In the genomic region with DNA sequence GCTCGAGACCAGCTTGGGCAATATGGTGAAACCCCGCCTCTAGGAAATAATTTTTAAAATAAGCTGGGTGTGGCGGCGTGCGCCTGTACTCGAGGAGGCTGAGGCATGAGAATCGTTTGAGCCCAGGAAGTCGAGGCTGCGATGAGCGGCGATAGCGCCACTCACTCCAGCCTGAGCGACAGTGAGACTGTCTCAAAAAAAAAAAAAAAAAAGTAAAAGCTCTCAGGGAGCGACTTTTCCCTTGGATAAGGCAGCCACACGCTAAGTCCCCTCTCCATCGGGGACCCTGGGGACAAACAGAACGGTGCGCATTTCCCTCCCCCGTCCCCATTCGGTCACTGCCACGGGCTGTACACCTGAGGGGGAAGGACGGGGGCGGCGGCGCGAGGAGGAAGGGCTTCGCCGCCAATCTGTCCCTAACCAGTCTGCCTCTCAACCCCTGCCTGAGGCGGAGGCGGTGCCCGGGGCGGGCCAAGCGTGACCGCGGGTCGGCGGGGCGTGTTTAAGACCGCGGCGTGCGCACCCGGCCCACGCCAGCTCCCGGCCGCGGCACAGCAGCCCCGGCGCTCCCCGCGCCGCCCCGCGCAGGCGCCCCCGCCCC, we compare ENCODE assay signal across 7 cellular contexts. TPM values are rescaled to one million over a fixed set of nuclear protein-coding genes. Genes with fewer than 3 reads are reported as not detected.
A peak's percentile ranks its signal among the peaks of the same experiment; 100 is the strongest.
DNase-seq lines count a peak whose midpoint lies in the region; ATAC-seq lines count a peak whose summit lies in the region.

A gene (plus strand): TSS at position 531 of the 601 bp plus-strand sequence. CDS start 107 bp downstream, outside the sequence.

- no peaks in the 10 kb centered on the region for H3K27me3 ChIP-seq in naive thymus-derived CD4-positive, alpha-beta T cell (ENCODE audit: control insufficient read depth in 2 of 2, insufficient read depth in 2 of 2, low read length in 2 of 2)

- peak within 1 kb of the TSS; percentile 85 for H3K4me3 ChIP-seq in naive thymus-derived CD4-positive, alpha-beta T cell (ENCODE audit: low read length)

- peaks cover 8 to 10% of the 10 kb centered on the region in 2 donors for H3K4me1 ChIP-seq in naive thymus-derived CD4-positive, alpha-beta T cell (ENCODE audit: control insufficient read depth in 2 of 2, insufficient read depth in 2 of 2, low read length in 2 of 2)

- ATAC-seq in GM18519 (IDR thresholded peaks at IDR 0.05; ENCODE audit: low FRiP score, unreplicated experiment): peak; percentile 38
- peak; percentile 59 for ATAC-seq in HG02973 (IDR thresholded peaks at IDR 0.05; ENCODE audit: unreplicated experiment)
- ATAC-seq in naive thymus-derived CD4-positive, alpha-beta T cell: peak; percentile 94
- ATAC-seq in stimulated activated naive B cell treated with anti-CD40 and anti-IgM and Interleukin-4, amounts not matched to agents 10 μg/mL and 1 μg/mL and 100 μg/mL, for 72 hours (replicated peaks): peak; percentile 72 to 75

- H3K36me3 Mint-ChIP-seq in naive thymus-derived CD4-positive, alpha-beta T cell: peaks cover 0 to 2% (median 0%) of the 10 kb centered on the region in 5 donors
- H3K36me3 Mint-ChIP-seq in stimulated activated naive B cell treated with anti-CD40 and anti-IgM and Interleukin-4, amounts not matched to agents 10 μg/mL and 1 μg/mL and 100 μg/mL, for 72 hours: no peaks in the 10 kb centered on the region

- DNase-seq in NOMO-1 treated with dmso at 0.1 percent for 144 hours (lab: John Stamatoyannopoulos, UW; ENCODE audit: unreplicated experiment) (peak; percentile 49), activated T-helper 1 cell treated with Interleukin-2 at 50 U/mL for 16 hours (ENCODE audit: low read depth) (peak; percentile 53), fibroblast of gingiva (ENCODE audit: low read depth) (peak; percentile 53)
- DNase-seq in naive thymus-derived CD4-positive, alpha-beta T cell: peak; percentile 51 to 85 (median 63)
- peak; percentile 55 for DNase-seq in stimulated activated naive B cell treated with anti-CD40 and anti-IgM and Interleukin-4, amounts not matched to agents 10 μg/mL and 1 μg/mL and 100 μg/mL, for 72 hours

- POLR2A ChIA-PET in naive thymus-derived CD4-positive, alpha-beta T cell (lab: Charles Lee): interaction anchor here (0.7 to 1.1 kb wide), 2 partner anchors 84 to 1599 kb away, joined by 3 read pairs; no protein-coding TSS in a partner anchor

- no peaks in the 10 kb centered on the region for H3K9me3 Mint-ChIP-seq in naive thymus-derived CD4-positive, alpha-beta T cell
- no peaks in the 10 kb centered on the region for H3K9me3 Mint-ChIP-seq in stimulated activated naive B cell treated with anti-CD40 and anti-IgM and Interleukin-4, amounts not matched to agents 10 μg/mL and 1 μg/mL and 100 μg/mL, for 72 hours

- CTCF ChIA-PET in naive thymus-derived CD4-positive, alpha-beta T cell (lab: Charles Lee): interaction anchor here (0.6 kb wide), 1 partner anchor 19 kb away, joined by 5 read pairs; no protein-coding TSS in a partner anchor

- no peaks in the 10 kb centered on the region for H3K36me3 ChIP-seq in naive thymus-derived CD4-positive, alpha-beta T cell (ENCODE audit: control insufficient read depth in 2 of 3, insufficient read depth in 3 of 3, low read length in 3 of 3)

- peak within 1 kb of the TSS; percentile 22 for H3K27ac ChIP-seq in naive thymus-derived CD4-positive, alpha-beta T cell (ENCODE audit: low read depth, low read length)

- H3K27ac Mint-ChIP-seq in naive thymus-derived CD4-positive, alpha-beta T cell: peak within 1 kb of the TSS in 8 of 9 donors; percentile 38 to 89 (median 70)
- peak within 1 kb of the TSS; percentile 56 for H3K27ac Mint-ChIP-seq in stimulated activated naive B cell treated with anti-CD40 and anti-IgM and Interleukin-4, amounts not matched to agents 10 μg/mL and 1 μg/mL and 100 μg/mL, for 72 hours

- H3K4me1 Mint-ChIP-seq in naive thymus-derived CD4-positive, alpha-beta T cell: peaks cover 14 to 31% (median 22%) of the 10 kb centered on the region in 7 donors
- peaks cover 27 to 44% of the 10 kb centered on the region in 2 donors for H3K4me1 Mint-ChIP-seq in stimulated activated naive B cell treated with anti-CD40 and anti-IgM and Interleukin-4, amounts not matched to agents 10 μg/mL and 1 μg/mL and 100 μg/mL, for 72 hours

- no peaks in the 10 kb centered on the region for H3K9me3 ChIP-seq in naive thymus-derived CD4-positive, alpha-beta T cell (ENCODE audit: control insufficient read depth in 2 of 3, low read length in 3 of 3)

- peak within 1 kb of the TSS; percentile 88 to 96 (median 92) for H3K4me3 Mint-ChIP-seq in naive thymus-derived CD4-positive, alpha-beta T cell
- peak within 1 kb of the TSS; percentile 79 to 93 for H3K4me3 Mint-ChIP-seq in stimulated activated naive B cell treated with anti-CD40 and anti-IgM and Interleukin-4, amounts not matched to agents 10 μg/mL and 1 μg/mL and 100 μg/mL, for 72 hours

- peaks cover 7 to 58% (median 12%) of the 10 kb centered on the region in 5 donors for H3K27me3 Mint-ChIP-seq in naive thymus-derived CD4-positive, alpha-beta T cell
- peaks cover 21 to 31% of the 10 kb centered on the region in 2 donors for H3K27me3 Mint-ChIP-seq in stimulated activated naive B cell treated with anti-CD40 and anti-IgM and Interleukin-4, amounts not matched to agents 10 μg/mL and 1 μg/mL and 100 μg/mL, for 72 hours

- intact Hi-C loops in naive thymus-derived CD4-positive, alpha-beta T cell (cut with micrococcal nuclease): loop anchor here (2.0 to 5.0 kb wide), 2 partner anchors 81 to 84 kb away; no protein-coding TSS in a partner anchor

RNA-seq across cellular contexts. Expression of the gene that starts here (rescaled TPM):
- total RNA-seq in naive thymus-derived CD4-positive, alpha-beta T cell: 1 to 10 TPM in 2 of 5 experiments, under 1 TPM in 1, not detected in 2; 0.93 to 2.1 (median 1.5) TPM
- under 1 TPM; 0.60 to 0.91 TPM for polyA plus RNA-seq in naive thymus-derived CD4-positive, alpha-beta T cell

Comparison
In these comparisons a context has a peak if more than half of its experiments do, and no peak if none do; other contexts are left out.
1. Peak in every context shown above with its lines: DNase-seq, ATAC-seq, H3K4me3 ChIP-seq and H3K27ac ChIP-seq.
2. ATAC-seq: peak in every context shown above with its lines; median percentile 94 in naive thymus-derived CD4-positive, alpha-beta T cell; 74 in stimulated activated naive B cell treated with anti-CD40 and anti-IgM and Interleukin-4, amounts not matched to agents 10 μg/mL and 1 μg/mL and 100 μg/mL, for 72 hours; 59 in HG02973; 38 in GM18519.